ENCODE assay signal across 15 cellular contexts in the genomic region with DNA sequence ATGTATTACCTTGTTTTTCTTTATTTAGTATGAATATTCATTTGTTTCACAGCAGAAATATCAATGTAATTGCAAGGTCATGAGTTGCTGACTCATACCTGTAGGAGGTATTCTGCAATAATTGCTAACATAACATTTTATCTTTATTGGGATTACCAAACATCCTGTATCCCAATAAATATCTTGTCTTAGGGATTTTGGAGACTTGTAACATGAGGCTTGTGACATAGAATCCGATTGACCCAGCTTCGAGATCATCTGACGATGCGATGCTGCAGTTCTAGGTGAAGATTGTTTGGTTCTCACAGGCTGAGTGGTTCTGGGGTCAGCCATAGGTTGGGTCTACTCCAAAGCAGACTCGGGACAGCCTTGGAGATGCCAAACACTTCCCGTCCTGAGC.
DNase-seq lines count a peak whose midpoint lies in the region; ATAC-seq and TF ChIP-seq lines count a peak whose summit lies in the region.
"Had no signal": no experiment of that assay in that cellular context is flagged by ENCODE, and none has a peak within 500 bp of the region (broad histone marks: within the 10 kb centered on the region; RNA-seq: fewer than 3 reads in every experiment).

No MANE protein-coding gene starts in this region.

- TF ChIP-seq CTCF in brain microvascular endothelial cell (IDR thresholded peaks at IDR 0.05; ENCODE audit: low read depth, low read length, missing control alignments) = no peak
- TF ChIP-seq CTCF in thoracic aorta (IDR thresholded peaks at IDR 0.05) = no peak

- no peaks in the 10 kb centered on the region for H3K9me3 ChIP-seq in thoracic aorta

- H3K4me3 ChIP-seq in brain microvascular endothelial cell (ENCODE audit: low read depth, low read length) = no peak overlapping the region
- no peak overlapping the region for H3K4me3 ChIP-seq in thoracic aorta

- H3K27me3 ChIP-seq in brain microvascular endothelial cell (replicated peaks) = no peaks in the 10 kb centered on the region
- H3K27me3 ChIP-seq in thoracic aorta (replicated peaks; ENCODE audit: insufficient read depth) = no peaks in the 10 kb centered on the region

- in situ Hi-C loops in brain microvascular endothelial cell (cut with HindIII; ENCODE audit: low pct_ligation_motif_present, low sequenced_read_pairs) = no loop called here

- no peaks in the 10 kb centered on the region for H3K36me3 ChIP-seq in brain microvascular endothelial cell (replicated peaks)
- no peaks in the 10 kb centered on the region for H3K36me3 ChIP-seq in thoracic aorta

- H3K4me1 ChIP-seq in thoracic aorta (ENCODE audit: control insufficient read depth in 1 of 2, low read depth in 2 of 2) = peaks cover 29 to 48% of the 10 kb centered on the region in 2 donors

- DNase-seq in HCEC 1CT (peak; percentile 89), brain microvascular endothelial cell (peak; percentile 35), iris pigment epithelial cell (ENCODE audit: low read depth) (peak; percentile 87), thoracic aorta (ENCODE audit: low spot score) (no peak), NCI-H748 treated with DMSO at 0.1 percent for 48 hours (lab: John Stamatoyannopoulos, UW) (no peak), NCI-H1092 treated with DMSO at 0.1 percent for 48 hours (lab: John Stamatoyannopoulos, UW) (no peak)
- DNase-seq: CD4-positive, CD25-positive, alpha-beta regulatory T cell; GF-D8; midbrain; NCI-H1105; NCI-H526; posterior cingulate gyrus had no signal

- ATAC-seq in thoracic aorta (ENCODE audit: insufficient number of reproducible peaks, low FRiP score, low read depth) = no peak
- no peak for ATAC-seq in HG02759 (IDR thresholded peaks at IDR 0.05; ENCODE audit: unreplicated experiment)
- ATAC-seq: Right ventricle myocardium inferior, WTC11 had no signal

- peak overlapping the region; percentile 71 for H3K27ac ChIP-seq in brain microvascular endothelial cell
- H3K27ac ChIP-seq in thoracic aorta = peak overlapping the region; percentile 21 to 71

Comparison
In these comparisons a context has a peak if more than half of its experiments do, and no peak if none do; other contexts are left out.
1. DNase-seq: peak in HCEC 1CT (single experiment), brain microvascular endothelial cell (single experiment) and iris pigment epithelial cell (single experiment); none in thoracic aorta (single experiment), NCI-H748 treated with DMSO at 0.1 percent for 48 hours (single experiment) and NCI-H1092 treated with DMSO at 0.1 percent for 48 hours (single experiment).